Comparison of ENCODE assay signal across 24 cellular contexts in the genomic region with DNA sequence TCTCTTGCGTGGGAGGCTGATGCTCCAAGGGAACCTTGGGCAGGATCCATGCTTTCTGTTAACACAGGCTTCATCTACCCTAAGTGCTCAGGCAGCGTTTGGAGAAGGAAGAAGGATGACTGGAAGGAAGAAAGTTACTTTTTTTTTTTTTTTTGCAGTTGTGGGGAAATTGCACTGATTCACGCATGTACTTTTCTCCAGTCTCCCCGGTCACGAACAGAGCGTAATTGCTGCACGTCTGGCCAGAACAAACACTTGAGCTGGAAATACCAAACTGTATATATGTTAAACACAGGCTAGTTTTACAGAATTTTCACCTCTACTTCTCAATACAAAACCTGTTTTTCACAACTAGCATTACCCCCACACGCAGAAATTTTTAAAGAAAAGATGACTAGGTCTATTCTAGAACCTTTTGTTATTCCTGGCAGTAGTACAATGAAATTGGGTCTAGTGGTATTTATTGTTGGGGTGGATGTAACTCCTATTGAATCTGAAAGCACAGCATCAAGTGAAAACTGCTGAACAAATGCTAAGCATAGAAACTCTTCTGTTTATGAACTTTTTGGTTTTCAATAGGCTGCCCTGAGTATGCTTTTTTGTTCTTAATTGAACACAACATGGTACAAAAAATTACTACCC. TPM values are rescaled to one million over a fixed set of nuclear protein-coding genes. Genes with fewer than 3 reads are reported as not detected.
DNase-seq lines count a peak whose midpoint lies in the region; ATAC-seq and TF ChIP-seq lines count a peak whose summit lies in the region.
"Had no signal": no experiment of that assay in that cellular context is flagged by ENCODE, and none has a peak within 500 bp of the region (broad histone marks: within the 10 kb centered on the region; RNA-seq: fewer than 3 reads in every experiment).

No MANE protein-coding gene starts in this region.

- H3K36me3 ChIP-seq in KMS-11 (ENCODE audit: insufficient read depth) (no peaks in the 10 kb centered on the region), smooth muscle cell (ENCODE audit: low read depth) (no peaks in the 10 kb centered on the region)
- H3K36me3 ChIP-seq: left ventricle myocardium inferior, thyroid gland had no signal

- no peak overlapping the region for H3K27ac Mint-ChIP-seq in activated naive CD4-positive, alpha-beta T cell treated with anti-CD3 and anti-CD28 coated beads for 36 hours
- H3K27ac Mint-ChIP-seq: activated CD8-positive, alpha-beta T cell treated with anti-CD3 and anti-CD28 coated beads for 36 hours; activated naive CD8-positive, alpha-beta T cell treated with anti-CD3 and anti-CD28 coated beads, Interleukin-2, amount 50 U/mL, for 24 hours; CD8-positive, alpha-beta T cell; dendritic cell treated with granulocyte-macrophage colony-stimulating factor and Interleukin-4, amounts not matched to agents 40 ng/mL and 50 ng/mL, for 4 days; natural killer cell treated with Interleukin-12 subunit alpha and Interleukin-12 subunit beta and Interleukin-15 and Interleukin-18, amount 100 ng/mL, for 72 hours; stimulated activated naive B cell treated with anti-CD40 and anti-IgM and Interleukin-4, amounts not matched to agents 10 μg/mL and 1 μg/mL and 100 μg/mL, for 72 hours; T-helper 1 cell treated with Interleukin-12 subunit alpha and Interleukin-12 subunit beta and Interleukin-4 antibody, amounts not matched to agents 30 μg/mL and 1 μg/mL, for 36 hours had no signal

- no peaks in the 10 kb centered on the region for H4K20me1 ChIP-seq in KMS-11 (ENCODE audit: insufficient read depth)
- H4K20me1 ChIP-seq in smooth muscle cell (ENCODE audit: low read depth): no peaks in the 10 kb centered on the region

- no peak overlapping the region for H3K4me3 Mint-ChIP-seq in activated naive CD4-positive, alpha-beta T cell treated with anti-CD3 and anti-CD28 coated beads for 36 hours
- H3K4me3 Mint-ChIP-seq: activated CD8-positive, alpha-beta T cell treated with anti-CD3 and anti-CD28 coated beads for 36 hours; activated naive CD8-positive, alpha-beta T cell treated with anti-CD3 and anti-CD28 coated beads, Interleukin-2, amount 50 U/mL, for 24 hours; CD8-positive, alpha-beta T cell; dendritic cell treated with granulocyte-macrophage colony-stimulating factor and Interleukin-4, amounts not matched to agents 40 ng/mL and 50 ng/mL, for 4 days; natural killer cell treated with Interleukin-12 subunit alpha and Interleukin-12 subunit beta and Interleukin-15 and Interleukin-18, amount 100 ng/mL, for 72 hours; stimulated activated naive B cell treated with anti-CD40 and anti-IgM and Interleukin-4, amounts not matched to agents 10 μg/mL and 1 μg/mL and 100 μg/mL, for 72 hours; T-helper 1 cell treated with Interleukin-12 subunit alpha and Interleukin-12 subunit beta and Interleukin-4 antibody, amounts not matched to agents 30 μg/mL and 1 μg/mL, for 36 hours had no signal

- intact Hi-C loops in activated naive CD4-positive, alpha-beta T cell treated with anti-CD3 and anti-CD28 coated beads for 36 hours (cut with micrococcal nuclease): no loop called here

- TF ChIP-seq CTCF in KMS-11 (conservative IDR thresholded peaks at IDR 0.05; ENCODE audit: low read depth, low read length): no peak
- TF ChIP-seq CTCF in astrocyte of the spinal cord (IDR thresholded peaks at IDR 0.05; ENCODE audit: low read depth, low read length): no peak
- TF ChIP-seq CTCF in fibroblast of the aortic adventitia (IDR thresholded peaks at IDR 0.05; ENCODE audit: insufficient read depth, low read length): no peak
- TF ChIP-seq CTCF in smooth muscle cell (IDR thresholded peaks at IDR 0.05; ENCODE audit: borderline replicate concordance, insufficient read depth, poor library complexity, severe bottlenecking): no peak
- TF ChIP-seq CTCF in foreskin keratinocyte (conservative IDR thresholded peaks at IDR 0.05): no peak

- ATAC-seq in foreskin keratinocyte: no peak
- ATAC-seq: CD8-positive, alpha-beta T cell; natural killer cell treated with Interleukin-12 subunit alpha and Interleukin-12 subunit beta and Interleukin-15 and Interleukin-18, amount 100 ng/mL, for 72 hours had no signal

- H3K79me2 ChIP-seq in KMS-11 (ENCODE audit: insufficient read depth, low read depth) (no peaks in the 10 kb centered on the region), smooth muscle cell (ENCODE audit: low read depth) (no peaks in the 10 kb centered on the region)

- no peaks in the 10 kb centered on the region for H3K36me3 Mint-ChIP-seq in activated naive CD4-positive, alpha-beta T cell treated with anti-CD3 and anti-CD28 coated beads for 36 hours (ENCODE audit: low read depth)
- H3K36me3 Mint-ChIP-seq: CD8-positive, alpha-beta T cell; natural killer cell treated with Interleukin-12 subunit alpha and Interleukin-12 subunit beta and Interleukin-15 and Interleukin-18, amount 100 ng/mL, for 72 hours; stimulated activated naive B cell treated with anti-CD40 and anti-IgM and Interleukin-4, amounts not matched to agents 10 μg/mL and 1 μg/mL and 100 μg/mL, for 72 hours had no signal

- H3K4me3 ChIP-seq in KMS-11 (IDR thresholded peaks at IDR 0.05; ENCODE audit: insufficient read depth, low read depth, low read length) (no peak overlapping the region), astrocyte of the spinal cord (ENCODE audit: low read depth, low read length) (no peak overlapping the region), fibroblast of the aortic adventitia (ENCODE audit: low read depth, low read length) (no peak overlapping the region), smooth muscle cell (no peak overlapping the region)
- H3K4me3 ChIP-seq: left ventricle myocardium inferior, thyroid gland had no signal

- CTCF ChIA-PET in activated naive CD4-positive, alpha-beta T cell treated with anti-CD3 and anti-CD28 coated beads for 36 hours (lab: Charles Lee): interaction anchor here (0.7 to 3.6 kb wide), 20 partner anchors 11 to 527 kb away, joined by 3 to 50 read pairs (median 5); no protein-coding TSS in a partner anchor

- H3K4me1 ChIP-seq in KMS-11 (ENCODE audit: low read depth, poor library complexity, severe bottlenecking) (peaks cover 10% of the 10 kb centered on the region), smooth muscle cell (ENCODE audit: low read depth) (peaks cover 6% of the 10 kb centered on the region), foreskin keratinocyte (no peaks in the 10 kb centered on the region)
- H3K4me1 ChIP-seq: left ventricle myocardium inferior, thyroid gland had no signal

- H2AFZ ChIP-seq in KMS-11 (ENCODE audit: low read depth) (peak overlapping the region; percentile 34; the same call in 1 of the 2 replicates), smooth muscle cell (ENCODE audit: low read depth) (no peak overlapping the region)

- in situ Hi-C loops in astrocyte of the spinal cord (cut with HindIII; ENCODE audit: low sequenced_read_pairs): no loop called here
- in situ Hi-C loops in ACHN (cut with HindIII; ENCODE audit: low pct_ligation_motif_present, low pct_unique_long_range_greater_than_20kb, low sequenced_read_pairs): no loop called here

- peaks cover 5% of the 10 kb centered on the region for H3F3A ChIP-seq in smooth muscle cell (ENCODE audit: low read depth)

- WGBS in smooth muscle cell (ENCODE audit: low lambda C conversion rate): 48% methylated on average over 8 of the region's 8 CpGs

- DNase-seq in astrocyte of the spinal cord (ENCODE audit: low read depth, low spot score): peak; percentile 56
- DNase-seq in fibroblast of the aortic adventitia (ENCODE audit: low read depth): peak; percentile 88
- DNase-seq in smooth muscle cell (lab: John Stamatoyannopoulos, UW; ENCODE audit: unreplicated experiment): no peak
- no peak for DNase-seq in ACHN
- no peak for DNase-seq in activated naive CD4-positive, alpha-beta T cell treated with anti-CD3 and anti-CD28 coated beads for 36 hours
- no peak for DNase-seq in foreskin keratinocyte
- DNase-seq: activated CD4-positive, alpha-beta T cell treated with anti-CD3 and anti-CD28 coated beads for 1 hour; activated gamma-delta T cell; CD8-positive, alpha-beta T cell; left ventricle myocardium inferior; NCI-H2171 treated with DMSO at 0.1 percent for 48 hours; stimulated activated naive B cell treated with anti-CD40 and anti-IgM and Interleukin-4, amounts not matched to agents 10 μg/mL and 1 μg/mL and 100 μg/mL, for 72 hours had no signal

- H3K4me2 ChIP-seq in KMS-11: no peak overlapping the region
- H3K4me2 ChIP-seq in smooth muscle cell: no peak overlapping the region

- H3K27me3 Mint-ChIP-seq in activated naive CD4-positive, alpha-beta T cell treated with anti-CD3 and anti-CD28 coated beads for 36 hours (ENCODE audit: low read depth): peaks cover 3% of the 10 kb centered on the region

- H3K9ac ChIP-seq in KMS-11 (no peak overlapping the region), smooth muscle cell (ENCODE audit: low read depth) (peak overlapping the region; percentile 9)

- H3K27me3 ChIP-seq in KMS-11 (ENCODE audit: insufficient read depth, low read depth): no peaks in the 10 kb centered on the region
- H3K27me3 ChIP-seq in smooth muscle cell (ENCODE audit: low read depth): no peaks in the 10 kb centered on the region
- H3K27me3 ChIP-seq in foreskin keratinocyte: no peaks in the 10 kb centered on the region
- H3K27me3 ChIP-seq: thyroid gland had no signal

- no peaks in the 10 kb centered on the region for H3K9me3 ChIP-seq in smooth muscle cell (replicated peaks; ENCODE audit: low read depth)
- H3K9me3 ChIP-seq: left ventricle myocardium inferior, thyroid gland had no signal

- peaks cover 4% of the 10 kb centered on the region for H3K4me1 Mint-ChIP-seq in activated naive CD4-positive, alpha-beta T cell treated with anti-CD3 and anti-CD28 coated beads for 36 hours (ENCODE audit: low read depth)
- H3K4me1 Mint-ChIP-seq: stimulated activated naive B cell treated with anti-CD40 and anti-IgM and Interleukin-4, amounts not matched to agents 10 μg/mL and 1 μg/mL and 100 μg/mL, for 72 hours had no signal

- H3K27ac ChIP-seq in KMS-11: no peak overlapping the region
- peak overlapping the region; percentile 57 for H3K27ac ChIP-seq in smooth muscle cell (ENCODE audit: low read depth)
- H3K27ac ChIP-seq in foreskin keratinocyte: no peak overlapping the region
- H3K27ac ChIP-seq: left ventricle myocardium inferior, RWPE1, thyroid gland had no signal

- H3K9me3 Mint-ChIP-seq in activated naive CD4-positive, alpha-beta T cell treated with anti-CD3 and anti-CD28 coated beads for 36 hours: no peaks in the 10 kb centered on the region
- H3K9me3 Mint-ChIP-seq: activated CD8-positive, alpha-beta T cell treated with anti-CD3 and anti-CD28 coated beads for 36 hours; activated naive CD8-positive, alpha-beta T cell treated with anti-CD3 and anti-CD28 coated beads, Interleukin-2, amount 50 U/mL, for 24 hours; CD8-positive, alpha-beta T cell; dendritic cell treated with granulocyte-macrophage colony-stimulating factor and Interleukin-4, amounts not matched to agents 40 ng/mL and 50 ng/mL, for 4 days; natural killer cell treated with Interleukin-12 subunit alpha and Interleukin-12 subunit beta and Interleukin-15 and Interleukin-18, amount 100 ng/mL, for 72 hours; stimulated activated naive B cell treated with anti-CD40 and anti-IgM and Interleukin-4, amounts not matched to agents 10 μg/mL and 1 μg/mL and 100 μg/mL, for 72 hours; T-helper 1 cell treated with Interleukin-12 subunit alpha and Interleukin-12 subunit beta and Interleukin-4 antibody, amounts not matched to agents 30 μg/mL and 1 μg/mL, for 36 hours had no signal

RNA-seq across cellular contexts. Expression of a gene that starts 9.3 kb away (rescaled TPM):
- not detected in 2 replicates for total RNA-seq in fibroblast of the aortic adventitia (ENCODE audit: low replicate concordance)
- not detected in 2 replicates for total RNA-seq in smooth muscle cell
- polyA plus RNA-seq in smooth muscle cell: not detected in 2 replicates
- not detected for total RNA-seq in activated naive CD4-positive, alpha-beta T cell treated with anti-CD3 and anti-CD28 coated beads for 36 hours
- not detected in 2 replicates for total RNA-seq in foreskin keratinocyte
- polyA plus RNA-seq in foreskin keratinocyte: not detected in 2 replicates
- total RNA-seq: activated CD8-positive, alpha-beta T cell treated with anti-CD3 and anti-CD28 coated beads for 36 hours; cardiac septum; CD8-positive, alpha-beta T cell; frontal cortex; H4; left ventricle myocardium inferior; natural killer cell treated with Interleukin-12 subunit alpha and Interleukin-12 subunit beta and Interleukin-15 and Interleukin-18, amount 100 ng/mL, for 72 hours; osteocyte; thyroid gland had no signal

RNA-seq across cellular contexts. Expression of a gene that starts 40.0 kb away (rescaled TPM):
- total RNA-seq in fibroblast of the aortic adventitia (ENCODE audit: low replicate concordance) (not detected in 2 replicates), smooth muscle cell (not detected in 2 replicates), foreskin keratinocyte (not detected in 2 replicates)
- polyA plus RNA-seq in smooth muscle cell (0.34 TPM in 1 of 2 replicates, not detected in the other), foreskin keratinocyte (not detected in 2 replicates)
- not detected for total RNA-seq in activated naive CD4-positive, alpha-beta T cell treated with anti-CD3 and anti-CD28 coated beads for 36 hours
- total RNA-seq: activated CD8-positive, alpha-beta T cell treated with anti-CD3 and anti-CD28 coated beads for 36 hours; cardiac septum; CD8-positive, alpha-beta T cell; frontal cortex; H4; left ventricle myocardium inferior; natural killer cell treated with Interleukin-12 subunit alpha and Interleukin-12 subunit beta and Interleukin-15 and Interleukin-18, amount 100 ng/mL, for 72 hours; osteocyte; thyroid gland had no signal

RNA-seq across cellular contexts. Expression of a gene that starts 42.7 kb away (rescaled TPM):
- total RNA-seq in fibroblast of the aortic adventitia (ENCODE audit: low replicate concordance) (not detected in 2 replicates), smooth muscle cell (not detected in 2 replicates), foreskin keratinocyte (not detected in 2 replicates)
- polyA plus RNA-seq in smooth muscle cell (not detected in 2 replicates), foreskin keratinocyte (not detected in 2 replicates)
- not detected for total RNA-seq in activated naive CD4-positive, alpha-beta T cell treated with anti-CD3 and anti-CD28 coated beads for 36 hours
- total RNA-seq: activated CD8-positive, alpha-beta T cell treated with anti-CD3 and anti-CD28 coated beads for 36 hours; cardiac septum; CD8-positive, alpha-beta T cell; frontal cortex; H4; left ventricle myocardium inferior; natural killer cell treated with Interleukin-12 subunit alpha and Interleukin-12 subunit beta and Interleukin-15 and Interleukin-18, amount 100 ng/mL, for 72 hours; osteocyte; thyroid gland had no signal

RNA-seq across cellular contexts. Expression of a gene that starts 58.6 kb away (rescaled TPM):
- not detected in 2 replicates for total RNA-seq in fibroblast of the aortic adventitia (ENCODE audit: low replicate concordance)
- not detected in 2 replicates for total RNA-seq in smooth muscle cell
- polyA plus RNA-seq in smooth muscle cell: not detected in 2 replicates
- total RNA-seq in activated naive CD4-positive, alpha-beta T cell treated with anti-CD3 and anti-CD28 coated beads for 36 hours: not detected
- total RNA-seq in foreskin keratinocyte: not detected in 2 replicates
- not detected in 2 replicates for polyA plus RNA-seq in foreskin keratinocyte
- total RNA-seq: activated CD8-positive, alpha-beta T cell treated with anti-CD3 and anti-CD28 coated beads for 36 hours; cardiac septum; CD8-positive, alpha-beta T cell; frontal cortex; H4; left ventricle myocardium inferior; natural killer cell treated with Interleukin-12 subunit alpha and Interleukin-12 subunit beta and Interleukin-15 and Interleukin-18, amount 100 ng/mL, for 72 hours; osteocyte; thyroid gland had no signal

Comparison
In these comparisons a context has a peak if more than half of its experiments do, and no peak if none do; other contexts are left out.
1. DNase-seq: peak in astrocyte of the spinal cord (single experiment) and fibroblast of the aortic adventitia (single experiment); none in smooth muscle cell (single experiment), ACHN (single experiment), activated naive CD4-positive, alpha-beta T cell treated with anti-CD3 and anti-CD28 coated beads for 36 hours (single experiment) and foreskin keratinocyte (0 of 2).